Comparison of ENCODE assay signal across 11 cellular contexts in genomic region chr5:116428966-116429365, GRCh38.
A peak's percentile ranks its signal among the peaks of the same experiment; 100 is the strongest.
DNase-seq lines count a peak whose midpoint lies in the region; ATAC-seq lines count a peak whose summit lies in the region.
"Had no signal": no experiment of that assay in that cellular context is flagged by ENCODE, and none has a peak within 500 bp of the region (broad histone marks: within the 10 kb centered on the region; RNA-seq: fewer than 3 reads in every experiment).

No MANE protein-coding gene starts in this region.

- H3K4me3 Mint-ChIP-seq in T-cell, result no peak overlapping the region
- H3K4me3 Mint-ChIP-seq: CD4-positive, CD25-positive, alpha-beta regulatory T cell had no signal

- CTCF ChIA-PET in T-cell (lab: Charles Lee), result interaction anchor here in 1 of 2 donors (1.1 kb wide), 1 partner anchor 10 kb away, joined by 3 read pairs; no protein-coding TSS in a partner anchor

- no peaks in the 10 kb centered on the region for H3K27me3 Mint-ChIP-seq in T-cell
- H3K27me3 Mint-ChIP-seq: CD4-positive, CD25-positive, alpha-beta regulatory T cell had no signal

- peak in 2 of 3 experiments; percentile 11 to 21 for DNase-seq in NCI-H1417 (lab: John Stamatoyannopoulos, UW)
- DNase-seq in NCI-H1417 treated with DMSO at 0.1 percent for 48 hours (lab: John Stamatoyannopoulos, UW), result no peak
- DNase-seq in NCI-H69 (lab: John Stamatoyannopoulos, UW), result peak; percentile 34
- peak; percentile 58 for DNase-seq in midbrain (lab: John Stamatoyannopoulos, UW)
- peak; percentile 73 for DNase-seq in superior temporal gyrus (ENCODE audit: extremely low spot score)
- DNase-seq in HPDE6-E6E7 (ENCODE audit: extremely low spot score), result no peak
- no peak for DNase-seq in T-cell
- DNase-seq: CD4-positive, CD25-positive, alpha-beta regulatory T cell; DMS53; GF-D8; HCEC 1CT had no signal

- H3K4me1 Mint-ChIP-seq in T-cell, result no peaks in the 10 kb centered on the region

- no peak for ATAC-seq in T-cell (replicated peaks in 1 of 4)

- H3K36me3 Mint-ChIP-seq in T-cell, result peaks cover 39% of the 10 kb centered on the region

- POLR2A ChIA-PET in T-cell (lab: Charles Lee), result no interaction called here

- H3K27ac Mint-ChIP-seq in T-cell, result no peak overlapping the region
- H3K27ac Mint-ChIP-seq: CD4-positive, CD25-positive, alpha-beta regulatory T cell had no signal

- peaks cover 0 to 3% (median 0%) of the 10 kb centered on the region in 3 donors for H3K9me3 Mint-ChIP-seq in T-cell

Comparison
In these comparisons a context has a peak if more than half of its experiments do, and no peak if none do; other contexts are left out.
1. DNase-seq: peak in NCI-H1417 (2 of 3), NCI-H69 (single experiment), midbrain (single experiment) and superior temporal gyrus (single experiment); none in NCI-H1417 treated with DMSO at 0.1 percent for 48 hours (single experiment), HPDE6-E6E7 (single experiment) and T-cell (0 of 34).